In the genomic region with DNA sequence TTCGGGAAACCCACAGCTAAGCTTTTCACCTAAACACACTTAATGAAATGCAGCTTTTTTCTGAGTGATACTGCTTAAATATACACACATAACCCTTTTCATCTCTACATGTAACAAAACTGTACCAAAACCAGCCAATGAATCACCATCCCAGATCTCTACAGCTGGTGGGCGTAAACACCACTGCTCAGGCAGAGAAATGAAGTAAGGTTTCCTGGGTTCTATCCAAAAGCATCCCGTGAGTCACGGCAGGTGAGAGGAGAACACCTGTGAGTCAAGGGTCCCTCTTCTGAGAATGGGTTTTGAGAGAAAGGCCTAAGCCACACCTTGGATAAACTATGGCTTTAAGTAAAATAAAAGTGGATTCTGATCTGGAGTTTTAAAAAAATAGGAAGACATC, we compare ENCODE assay signal across 11 cellular contexts. TPM values are rescaled to one million over a fixed set of nuclear protein-coding genes. Genes with fewer than 3 reads are reported as not detected.
A peak's percentile ranks its signal among the peaks of the same experiment; 100 is the strongest.
DNase-seq lines count a peak whose midpoint lies in the region; ATAC-seq and TF ChIP-seq lines count a peak whose summit lies in the region.
"Had no signal": no experiment of that assay in that cellular context is flagged by ENCODE, and none has a peak within 500 bp of the region (broad histone marks: within the 10 kb centered on the region; RNA-seq: fewer than 3 reads in every experiment).

No MANE protein-coding gene starts in this region.

- intact Hi-C loops in activated naive CD4-positive, alpha-beta T cell treated with anti-CD3 and anti-CD28 coated beads for 36 hours (cut with micrococcal nuclease) = loop anchor here (1.0 to 10.0 kb wide), 8 partner anchors 13 to 1015 kb away; no protein-coding TSS in a partner anchor
- intact Hi-C loops in CD14-positive monocyte (cut with micrococcal nuclease) = loop anchor here (10.0 kb wide), 2 partner anchors 95 to 355 kb away; no protein-coding TSS in a partner anchor

- H3K36me3 ChIP-seq in lung (ENCODE audit: control insufficient read depth in 2 of 2, insufficient read depth in 2 of 2, low read length in 2 of 2) = no peaks in the 10 kb centered on the region
- H3K36me3 ChIP-seq: cardiac muscle cell had no signal

- WGBS in lung, 2 donors = 74 to 89% methylated on average over 4 of the region's 4 CpGs

- peaks cover 30% of the 10 kb centered on the region for H3K4me1 Mint-ChIP-seq in activated naive CD4-positive, alpha-beta T cell treated with anti-CD3 and anti-CD28 coated beads for 36 hours (ENCODE audit: low read depth)
- H3K4me1 Mint-ChIP-seq in stimulated activated naive CD8-positive, alpha-beta T cell treated with anti-CD3 and anti-CD28 coated beads, Interleukin-15, amount 100 ng/mL, for 72 hours = peaks cover 36% of the 10 kb centered on the region
- peaks cover 18% of the 10 kb centered on the region for H3K4me1 Mint-ChIP-seq in CD14-positive monocyte

- ATAC-seq in lung (ENCODE audit: insufficient read depth, low FRiP score) (no peak), HG03439 (IDR thresholded peaks at IDR 0.05; ENCODE audit: unreplicated experiment) (no peak)
- peak; percentile 70 for ATAC-seq in stimulated activated naive CD8-positive, alpha-beta T cell treated with anti-CD3 and anti-CD28 coated beads, Interleukin-15, amount 100 ng/mL, for 72 hours
- ATAC-seq: natural killer cell had no signal

- no peak overlapping the region for H3K27ac ChIP-seq in lung (ENCODE audit: low read depth in 1 of 2, low read length in 1 of 2)
- H3K27ac ChIP-seq: cardiac muscle cell had no signal

- no peak for TF ChIP-seq CTCF in lung (IDR thresholded peaks at IDR 0.05; ENCODE audit: control extremely low read depth, extremely low read depth)
- TF ChIP-seq CTCF in CD14-positive monocyte (IDR thresholded peaks at IDR 0.05) = no peak

- H3K4me3 ChIP-seq in lung = no peak overlapping the region
- H3K4me3 ChIP-seq: cardiac muscle cell had no signal

- H3K9me3 ChIP-seq in lung (ENCODE audit: control insufficient read depth in 2 of 2, insufficient read depth in 1 of 2, low read length in 1 of 2) = no peaks in the 10 kb centered on the region

- H3K27me3 Mint-ChIP-seq in activated naive CD4-positive, alpha-beta T cell treated with anti-CD3 and anti-CD28 coated beads for 36 hours (ENCODE audit: low read depth) = peaks cover 31% of the 10 kb centered on the region
- H3K27me3 Mint-ChIP-seq in stimulated activated naive CD8-positive, alpha-beta T cell treated with anti-CD3 and anti-CD28 coated beads, Interleukin-15, amount 100 ng/mL, for 72 hours = peaks cover 51% of the 10 kb centered on the region
- peaks cover 29 to 45% (median 35%) of the 10 kb centered on the region in 3 donors for H3K27me3 Mint-ChIP-seq in CD14-positive monocyte (ENCODE audit: low read depth in 3 of 3)

- CTCF ChIA-PET in activated naive CD4-positive, alpha-beta T cell treated with anti-CD3 and anti-CD28 coated beads for 36 hours (lab: Charles Lee) = interaction anchor here (1.0 kb wide), 1 partner anchor 359 kb away, joined by 3 read pairs; no protein-coding TSS in a partner anchor

- no peak overlapping the region for H3K27ac Mint-ChIP-seq in activated naive CD4-positive, alpha-beta T cell treated with anti-CD3 and anti-CD28 coated beads for 36 hours
- no peak overlapping the region for H3K27ac Mint-ChIP-seq in stimulated activated naive CD8-positive, alpha-beta T cell treated with anti-CD3 and anti-CD28 coated beads, Interleukin-15, amount 100 ng/mL, for 72 hours
- no peak overlapping the region for H3K27ac Mint-ChIP-seq in CD14-positive monocyte
- H3K27ac Mint-ChIP-seq: IgD-negative memory B cell, natural killer cell had no signal

- no peaks in the 10 kb centered on the region for H3K27me3 ChIP-seq in lung (ENCODE audit: control insufficient read depth, insufficient read depth)

- no peaks in the 10 kb centered on the region for H3K9me3 Mint-ChIP-seq in activated naive CD4-positive, alpha-beta T cell treated with anti-CD3 and anti-CD28 coated beads for 36 hours
- H3K9me3 Mint-ChIP-seq in stimulated activated naive CD8-positive, alpha-beta T cell treated with anti-CD3 and anti-CD28 coated beads, Interleukin-15, amount 100 ng/mL, for 72 hours = no peaks in the 10 kb centered on the region
- no peaks in the 10 kb centered on the region for H3K9me3 Mint-ChIP-seq in CD14-positive monocyte
- H3K9me3 Mint-ChIP-seq: IgD-negative memory B cell, natural killer cell had no signal

- peaks cover 0 to 6% of the 10 kb centered on the region in 2 donors for H3K4me1 ChIP-seq in lung (ENCODE audit: control insufficient read depth in 2 of 2, insufficient read depth in 2 of 2, low read length in 2 of 2)

- no peak overlapping the region for H3K4me3 Mint-ChIP-seq in activated naive CD4-positive, alpha-beta T cell treated with anti-CD3 and anti-CD28 coated beads for 36 hours
- H3K4me3 Mint-ChIP-seq in stimulated activated naive CD8-positive, alpha-beta T cell treated with anti-CD3 and anti-CD28 coated beads, Interleukin-15, amount 100 ng/mL, for 72 hours = no peak overlapping the region
- no peak overlapping the region for H3K4me3 Mint-ChIP-seq in CD14-positive monocyte
- H3K4me3 Mint-ChIP-seq: IgD-negative memory B cell, natural killer cell had no signal

- no peaks in the 10 kb centered on the region for H3K36me3 Mint-ChIP-seq in activated naive CD4-positive, alpha-beta T cell treated with anti-CD3 and anti-CD28 coated beads for 36 hours (ENCODE audit: low read depth)
- no peaks in the 10 kb centered on the region for H3K36me3 Mint-ChIP-seq in CD14-positive monocyte
- H3K36me3 Mint-ChIP-seq: IgD-negative memory B cell, natural killer cell had no signal

- peak; percentile 45 to 60 for DNase-seq in activated CD4-positive, alpha-beta T cell treated with anti-CD3 and anti-CD28 coated beads for 4 hours
- DNase-seq in activated CD4-positive, alpha-beta T cell treated with anti-CD3 and anti-CD28 coated beads, Interleukin-2, amount 50 U/mL, for 1 hour = no peak
- DNase-seq in activated naive CD4-positive, alpha-beta T cell treated with anti-CD3 and anti-CD28 coated beads for 36 hours = peak; percentile 81
- DNase-seq in lung (ENCODE audit: low spot score) (peak; percentile 55), GM19240 (ENCODE audit: insufficient read length, low spot score) (no peak), CD14-positive monocyte (ENCODE audit: low spot score) (no peak)
- DNase-seq in stimulated activated naive CD8-positive, alpha-beta T cell treated with anti-CD3 and anti-CD28 coated beads, Interleukin-15, amount 100 ng/mL, for 72 hours = peak; percentile 18 to 45
- DNase-seq: natural killer cell had no signal

RNA-seq across cellular contexts. Expression of gene CLDN1, which starts 2.6 kb away (rescaled TPM):
- total RNA-seq in activated naive CD4-positive, alpha-beta T cell treated with anti-CD3 and anti-CD28 coated beads for 36 hours = under 1 TPM; 0.88 to 0.96 TPM
- 10 to 100 TPM in 1 of 2 donors, 1 to 10 TPM in 1; 7.1 to 29.8 TPM for total RNA-seq in lung
- polyA plus RNA-seq in lung (10 to 100 TPM; 12.6 to 14.2 TPM), CD14-positive monocyte (not detected)
- total RNA-seq: natural killer cell had no signal
- polyA plus RNA-seq: IgD-negative memory B cell had no signal

Comparison
In these comparisons a context has a peak if more than half of its experiments do, and no peak if none do; other contexts are left out.
1. DNase-seq: peak in activated CD4-positive, alpha-beta T cell treated with anti-CD3 and anti-CD28 coated beads for 4 hours (2 of 2), activated naive CD4-positive, alpha-beta T cell treated with anti-CD3 and anti-CD28 coated beads for 36 hours (single experiment), lung (single experiment) and stimulated activated naive CD8-positive, alpha-beta T cell treated with anti-CD3 and anti-CD28 coated beads, Interleukin-15, amount 100 ng/mL, for 72 hours (2 of 2); none in activated CD4-positive, alpha-beta T cell treated with anti-CD3 and anti-CD28 coated beads, Interleukin-2, amount 50 U/mL, for 1 hour (single experiment), GM19240 (single experiment) and CD14-positive monocyte (single experiment).
2. RNA of gene CLDN1, which starts 2.6 kb away (total RNA-seq): 7.1 to 29.8 TPM in lung; 0.88 to 0.96 TPM in activated naive CD4-positive, alpha-beta T cell treated with anti-CD3 and anti-CD28 coated beads for 36 hours; every median in the first group is over 4 times any median in the second.